17 cellular contexts compared by ENCODE assay signal in the genomic region with DNA sequence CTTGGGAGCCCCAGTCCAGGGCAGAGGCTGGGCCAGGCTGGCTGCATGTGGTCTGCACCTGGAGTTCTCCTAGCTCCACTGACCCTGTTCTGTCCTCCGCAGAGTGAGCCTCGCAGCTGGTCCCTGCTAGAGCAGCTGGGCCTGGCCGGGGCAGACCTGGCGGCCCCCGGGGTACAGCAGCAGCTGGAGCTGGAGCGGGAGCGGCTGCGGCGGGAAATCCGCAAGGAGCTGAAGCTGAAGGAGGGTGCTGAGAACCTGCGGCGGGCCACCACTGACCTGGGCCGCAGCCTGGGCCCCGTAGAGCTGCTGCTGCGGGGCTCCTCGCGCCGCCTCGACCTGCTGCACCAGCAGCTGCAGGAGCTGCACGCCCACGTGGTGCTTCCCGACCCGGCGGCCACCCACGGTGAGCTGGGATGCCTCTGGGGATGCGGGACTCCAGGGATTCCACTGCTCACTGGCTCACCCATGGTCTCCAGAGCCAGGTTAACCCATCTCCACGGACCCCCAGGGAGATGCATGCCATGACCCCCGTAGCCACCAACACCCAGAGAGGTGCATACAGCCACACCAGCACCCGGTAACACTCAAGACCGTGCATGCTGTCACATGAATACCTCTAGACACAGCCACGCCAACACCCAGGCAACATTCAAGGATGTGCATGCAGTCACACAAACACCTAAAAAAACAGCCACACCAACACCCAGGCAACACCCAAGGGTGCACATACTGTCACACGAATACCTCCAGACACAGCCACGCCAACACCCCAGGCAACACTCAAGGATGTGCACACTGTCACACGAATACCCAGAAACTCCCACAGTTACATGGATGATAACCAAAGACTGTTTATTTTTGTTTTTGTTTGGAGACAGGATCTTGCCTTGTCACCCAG. TPM values are rescaled to one million over a fixed set of nuclear protein-coding genes. Genes with fewer than 3 reads are reported as not detected.
A peak's percentile ranks its signal among the peaks of the same experiment; 100 is the strongest.
DNase-seq lines count a peak whose midpoint lies in the region; ATAC-seq, FAIRE-seq and TF ChIP-seq lines count a peak whose summit lies in the region.
"Had no signal": no experiment of that assay in that cellular context is flagged by ENCODE, and none has a peak within 500 bp of the region (broad histone marks: within the 10 kb centered on the region; RNA-seq: fewer than 3 reads in every experiment).

No MANE protein-coding gene starts in this region.

- H3K9me3 ChIP-seq in Karpas-422 (ENCODE audit: low read length) (no peaks in the 10 kb centered on the region), osteoblast (ENCODE audit: low read depth, low read length) (no peaks in the 10 kb centered on the region), Peyer's patch (no peaks in the 10 kb centered on the region)
- H3K9me3 ChIP-seq: right lobe of liver had no signal

- peak overlapping the region; percentile 43 for H3K27ac Mint-ChIP-seq in activated CD4-positive, alpha-beta T cell treated with anti-CD3 and anti-CD28 coated beads for 36 hours

- DNase-seq in activated CD4-positive, alpha-beta T cell treated with anti-CD3 and anti-CD28 coated beads for 36 hours, result no peak
- DNase-seq in activated CD4-positive, alpha-beta T cell treated with anti-CD3 and anti-CD28 coated beads, Interleukin-2, amount 50 U/mL, for 1 hour, result no peak
- DNase-seq in Karpas-422 (no peak), bronchial epithelial cell (ENCODE audit: low read depth) (no peak), osteoblast (ENCODE audit: insufficient read length, low spot score, missing footprints) (peak; percentile 71), urothelium cell line (ENCODE audit: low spot score) (no peak), ecto neural progenitor cell (ENCODE audit: low spot score) (no peak), Peyer's patch (no peak)
- DNase-seq: activated gamma-delta T cell treated with Interleukin-2 at 50 U/mL for 16 hours, GM23248, MV-4-11, NCI-H446 treated with DMSO at 0.1 percent for 48 hours, right lobe of liver had no signal

- H3K27me3 Mint-ChIP-seq in activated CD4-positive, alpha-beta T cell treated with anti-CD3 and anti-CD28 coated beads for 36 hours, result no peaks in the 10 kb centered on the region

- H3K36me3 Mint-ChIP-seq in activated CD4-positive, alpha-beta T cell treated with anti-CD3 and anti-CD28 coated beads for 36 hours (ENCODE audit: low read depth), result peaks cover 40% of the 10 kb centered on the region

- CTCF ChIA-PET in activated CD4-positive, alpha-beta T cell treated with anti-CD3 and anti-CD28 coated beads for 36 hours (lab: Charles Lee), result interaction anchor here (0.6 to 0.8 kb wide), 3 partner anchors 13 to 209 kb away, joined by 3 read pairs; no protein-coding TSS in a partner anchor

- peaks cover 22% of the 10 kb centered on the region for H3K4me1 ChIP-seq in Karpas-422 (ENCODE audit: low read length)
- H3K4me1 ChIP-seq in osteoblast (ENCODE audit: insufficient read depth, low read length), result no peaks in the 10 kb centered on the region
- H3K4me1 ChIP-seq in Peyer's patch, result peaks cover 0 to 29% (median 8%) of the 10 kb centered on the region in 4 donors

- no peak for ATAC-seq in activated CD4-positive, alpha-beta T cell treated with anti-CD3 and anti-CD28 coated beads for 36 hours

- H3K27ac ChIP-seq in Karpas-422 (ENCODE audit: low read length), result no peak overlapping the region; the same call in 1 of the 2 replicates
- H3K27ac ChIP-seq in osteoblast (ENCODE audit: low read depth, low read length), result no peak overlapping the region
- peak overlapping the region in 1 of 4 donors; percentile 70 for H3K27ac ChIP-seq in Peyer's patch
- H3K27ac ChIP-seq: GM23248, VCaP had no signal

- peak overlapping the region; percentile 84 for H3K4me3 Mint-ChIP-seq in activated CD4-positive, alpha-beta T cell treated with anti-CD3 and anti-CD28 coated beads for 36 hours

- TF ChIP-seq CTCF in bronchial epithelial cell (IDR thresholded peaks at IDR 0.05; ENCODE audit: insufficient read depth, low read length, severe bottlenecking), result no peak
- no peak for TF ChIP-seq CTCF in osteoblast (IDR thresholded peaks at IDR 0.05; ENCODE audit: extremely low read depth, low read depth, low read length)
- no peak for TF ChIP-seq CTCF in Peyer's patch (IDR thresholded peaks at IDR 0.05)

- H2AFZ ChIP-seq in Karpas-422 (ENCODE audit: low read length), result no peak overlapping the region
- H2AFZ ChIP-seq in osteoblast (ENCODE audit: low read length), result no peak overlapping the region
- H2AFZ ChIP-seq: GM23248 had no signal

- H3K36me3 ChIP-seq in Karpas-422 (ENCODE audit: insufficient read depth, low read length) (peaks cover 27% of the 10 kb centered on the region), bronchial epithelial cell (ENCODE audit: control insufficient read depth, insufficient read depth, low read length) (no peaks in the 10 kb centered on the region), osteoblast (ENCODE audit: insufficient read depth, low read length) (peaks cover 27% of the 10 kb centered on the region), Peyer's patch (peaks cover 0 to 44% (median 0%) of the 10 kb centered on the region in 3 donors)

- no peaks in the 10 kb centered on the region for H3K9me2 ChIP-seq in Karpas-422 (replicated peaks; ENCODE audit: insufficient read depth, low read length)

- peak overlapping the region; percentile 78; the same call in 1 of the 2 replicates for H3K9ac ChIP-seq in Karpas-422 (ENCODE audit: low read length)
- H3K9ac ChIP-seq: GM23248 had no signal

- H4K20me1 ChIP-seq in Karpas-422 (ENCODE audit: insufficient read depth, low read depth, low read length) (no peaks in the 10 kb centered on the region), osteoblast (ENCODE audit: insufficient read depth, low read length) (peaks cover 19% of the 10 kb centered on the region)

- H3K79me2 ChIP-seq in Karpas-422 (ENCODE audit: low read length) (peaks cover 50% of the 10 kb centered on the region), osteoblast (ENCODE audit: insufficient read depth, low read length) (peaks cover 48% of the 10 kb centered on the region)

- no peaks in the 10 kb centered on the region for H3K27me3 ChIP-seq in Karpas-422 (ENCODE audit: low read length)
- H3K27me3 ChIP-seq in bronchial epithelial cell (ENCODE audit: control insufficient read depth, insufficient read depth, low read length), result no peaks in the 10 kb centered on the region
- H3K27me3 ChIP-seq in osteoblast (ENCODE audit: insufficient read depth, low read length), result no peaks in the 10 kb centered on the region
- no peaks in the 10 kb centered on the region for H3K27me3 ChIP-seq in Peyer's patch
- H3K27me3 ChIP-seq: right lobe of liver had no signal

- FAIRE-seq in bronchial epithelial cell (lab: Jason Lieb, UNC) (peak; percentile 64), urothelium cell line (lab: Jason Lieb, UNC) (no peak)
- FAIRE-seq: A204.1, colon, GM12891 had no signal

- peaks cover 42% of the 10 kb centered on the region for H3K4me1 Mint-ChIP-seq in activated CD4-positive, alpha-beta T cell treated with anti-CD3 and anti-CD28 coated beads for 36 hours

- H3K4me3 ChIP-seq in Karpas-422 (ENCODE audit: low read length) (peak overlapping the region; percentile 72), bronchial epithelial cell (ENCODE audit: low read depth, low read length) (no peak overlapping the region), osteoblast (ENCODE audit: insufficient read depth, low read length) (no peak overlapping the region), Peyer's patch (no peak overlapping the region)
- H3K4me3 ChIP-seq: GM23248 had no signal

- no peaks in the 10 kb centered on the region for H3K9me3 Mint-ChIP-seq in activated CD4-positive, alpha-beta T cell treated with anti-CD3 and anti-CD28 coated beads for 36 hours (ENCODE audit: low read depth)

- intact Hi-C loops in activated CD4-positive, alpha-beta T cell treated with anti-CD3 and anti-CD28 coated beads for 36 hours (cut with DNase I, micrococcal nuclease), result no loop called here

- H3K4me2 ChIP-seq in Karpas-422 (ENCODE audit: low read depth, low read length, poor library complexity, severe bottlenecking) (peak overlapping the region; percentile 85), osteoblast (ENCODE audit: insufficient read depth, low read length) (no peak overlapping the region)

- no peak for TF ChIP-seq POLR2A in Peyer's patch (IDR thresholded peaks at IDR 0.05)

- POLR2A ChIA-PET in activated CD4-positive, alpha-beta T cell treated with anti-CD3 and anti-CD28 coated beads for 36 hours (lab: Charles Lee), result no interaction called here

RNA-seq across cellular contexts. Expression of gene PKN1, which starts 8.2 kb away (rescaled TPM):
- 100 to 1,000 TPM; 173 to 176 TPM for total RNA-seq in activated CD4-positive, alpha-beta T cell treated with anti-CD3 and anti-CD28 coated beads for 36 hours
- 66.3 and 186 TPM in 2 replicates for total RNA-seq in Karpas-422 (2014; rRNA removed; shearing (Covaris generic); ENCODE audit: low replicate concordance)
- 22.1 and 32.9 TPM in 2 replicates for total RNA-seq in bronchial epithelial cell
- total RNA-seq in osteoblast, result 138 and 167 TPM in 2 replicates
- total RNA-seq in Peyer's patch, result 100 to 1,000 TPM in 1 of 4 donors, 10 to 100 TPM in 3; 13.1 to 140 (median 28.2) TPM

RNA-seq across cellular contexts. Expression of gene DDX39A, which starts 22.1 kb away (rescaled TPM):
- total RNA-seq in activated CD4-positive, alpha-beta T cell treated with anti-CD3 and anti-CD28 coated beads for 36 hours, result 100 to 1,000 TPM; 168 to 185 TPM
- 92.4 and 151 TPM in 2 replicates for total RNA-seq in Karpas-422 (2014; rRNA removed; shearing (Covaris generic); ENCODE audit: low replicate concordance)
- total RNA-seq in bronchial epithelial cell, result 36.7 and 54.8 TPM in 2 replicates
- 42.1 and 49.2 TPM in 2 replicates for total RNA-seq in osteoblast
- total RNA-seq in Peyer's patch, result 100 to 1,000 TPM in 3 of 4 donors, 10 to 100 TPM in 1; 52.5 to 283 (median 115) TPM

RNA-seq across cellular contexts. Expression of gene PTGER1, which starts 33.9 kb away (rescaled TPM):
- under 1 TPM; 0.16 to 0.25 TPM for total RNA-seq in activated CD4-positive, alpha-beta T cell treated with anti-CD3 and anti-CD28 coated beads for 36 hours
- not detected in 2 replicates for total RNA-seq in Karpas-422 (2014; rRNA removed; shearing (Covaris generic); ENCODE audit: low replicate concordance)
- total RNA-seq in bronchial epithelial cell (1.5 and 2.6 TPM in 2 replicates), osteoblast (0.72 and 0.88 TPM in 2 replicates), Peyer's patch (not detected)

RNA-seq across cellular contexts. Expression of gene GIPC1, which starts 54.6 kb away (rescaled TPM):
- 10 to 100 TPM; 19.3 to 25.7 TPM for total RNA-seq in activated CD4-positive, alpha-beta T cell treated with anti-CD3 and anti-CD28 coated beads for 36 hours
- total RNA-seq in Karpas-422 (2014; rRNA removed; shearing (Covaris generic); ENCODE audit: low replicate concordance), result 1.9 and 4.6 TPM in 2 replicates
- 327 and 466 TPM in 2 replicates for total RNA-seq in bronchial epithelial cell
- 114 and 115 TPM in 2 replicates for total RNA-seq in osteoblast
- 10 to 100 TPM; 45.8 to 68.5 (median 65.2) TPM for total RNA-seq in Peyer's patch
